Comparison of ENCODE assay signal across 1 cellular context in genomic region chr9:133470988-133471387, GRCh38.
TF ChIP-seq lines count a peak whose summit lies in the region.

No MANE protein-coding gene starts in this region.

TF ChIP-seq in HepG2, 621 proteins besides CTCF, POLR2A, EP300 and RAD21:
- TF ChIP-seq PAXIP1 (CRISPR knock-in tag; conservative IDR thresholded peaks at IDR 0.05) (no peak), PRDM4 (CRISPR knock-in tag; IDR thresholded peaks at IDR 0.05; ENCODE audit: borderline replicate concordance) (no peak), THAP7 (CRISPR knock-in tag; IDR thresholded peaks at IDR 0.05) (0 out of 2 replicates have a peak, but pooled peaks have one; percentile 27)
TF ChIP-seq in HepG2: peak in this region for 1.
